11 cellular contexts compared by ENCODE assay signal in the genomic region with DNA sequence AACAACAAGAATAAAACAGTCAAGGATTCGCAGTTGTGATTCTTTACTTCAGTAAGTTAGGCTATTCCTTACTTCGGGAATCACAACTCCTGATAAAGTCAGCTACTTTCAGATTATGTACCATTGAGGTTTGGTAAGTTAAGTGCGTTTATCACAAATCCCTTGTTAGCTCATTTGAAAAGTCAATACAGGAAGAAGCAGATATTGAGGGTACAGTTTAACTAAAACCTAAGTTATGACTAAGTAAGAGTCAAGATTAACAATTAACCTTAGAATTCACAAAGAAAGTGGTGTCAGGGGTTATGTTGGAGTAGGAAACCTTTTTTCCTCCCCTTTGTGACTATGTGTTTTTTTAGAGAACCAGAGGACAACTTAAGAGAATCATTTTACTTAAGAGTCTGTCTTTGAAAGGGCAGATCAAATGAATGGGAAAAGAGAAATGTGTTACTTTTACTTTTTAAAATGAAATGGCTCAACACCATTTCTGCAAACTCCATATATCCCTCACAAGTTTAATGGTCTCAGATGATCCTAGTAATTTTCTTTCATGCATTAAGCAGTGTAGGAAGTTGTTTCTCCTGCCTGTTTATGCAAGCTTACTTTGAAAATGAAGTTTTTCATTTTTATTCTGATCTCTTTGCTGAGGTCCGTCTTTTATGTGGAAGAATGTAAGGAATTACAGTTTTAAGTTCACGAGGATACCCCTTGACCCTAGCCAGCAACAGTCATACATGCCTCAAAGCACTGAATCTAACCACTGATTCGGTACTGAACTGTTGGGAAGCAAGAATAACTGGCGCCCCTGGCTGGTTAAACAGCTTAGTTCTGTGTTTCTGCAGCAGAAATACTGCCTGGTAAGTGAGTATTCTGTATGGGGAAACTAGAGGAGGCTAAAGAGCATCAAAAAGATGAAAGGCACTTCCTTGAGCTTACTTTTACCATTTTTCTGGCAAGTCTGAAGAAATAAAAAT.
DNase-seq lines count a peak whose midpoint lies in the region; ATAC-seq and TF ChIP-seq lines count a peak whose summit lies in the region.
"Had no signal": no experiment of that assay in that cellular context is flagged by ENCODE, and none has a peak within 500 bp of the region (broad histone marks: within the 10 kb centered on the region; RNA-seq: fewer than 3 reads in every experiment).

No MANE protein-coding gene starts in this region.

- H4K20me1 ChIP-seq in hepatocyte (ENCODE audit: insufficient read depth, poor library complexity, severe bottlenecking): no peaks in the 10 kb centered on the region

- H3K9me3 ChIP-seq in hepatocyte (ENCODE audit: low read depth): no peaks in the 10 kb centered on the region

- peak; percentile 42 for DNase-seq in hepatocyte (ENCODE audit: low spot score)
- peak; percentile 37 for DNase-seq in smooth muscle cell of the brain vasculature (ENCODE audit: low read depth, low spot score)
- DNase-seq in SW 1271 (lab: John Stamatoyannopoulos, UW): no peak
- no peak for DNase-seq in dermis blood vessel endothelial cell
- DNase-seq in SHP77 treated with DMSO at 0.1 percent for 48 hours (lab: John Stamatoyannopoulos, UW): no peak
- DNase-seq in DMS153 treated with DMSO at 0.1 percent for 48 hours (lab: John Stamatoyannopoulos, UW; ENCODE audit: unreplicated experiment): no peak
- DNase-seq: activated CD4-positive, alpha-beta T cell treated with anti-CD3 and anti-CD28 coated beads, Interleukin-2, amount 50 U/mL, for 1 hour; activated naive CD8-positive, alpha-beta T cell treated with anti-CD3 and anti-CD28 coated beads, Interleukin-2, amount 50 U/mL, for 24 hours; NCI-H1417 treated with DMSO at 0.1 percent for 48 hours had no signal

- H3K27ac ChIP-seq in VCaP (no peak overlapping the region), hepatocyte (peak overlapping the region; percentile 18)

- no peaks in the 10 kb centered on the region for H3K36me3 ChIP-seq in hepatocyte (replicated peaks; ENCODE audit: insufficient read depth, low read depth)

- peaks cover 18% of the 10 kb centered on the region for H3K4me1 ChIP-seq in hepatocyte (ENCODE audit: insufficient read depth)

- H3K9me2 ChIP-seq in hepatocyte (replicated peaks; ENCODE audit: insufficient read depth): no peaks in the 10 kb centered on the region

- no peak overlapping the region for H3K4me3 ChIP-seq in hepatocyte

- ATAC-seq in GM21619 (IDR thresholded peaks at IDR 0.05; ENCODE audit: unreplicated experiment): peak; percentile 61
- ATAC-seq: activated naive CD8-positive, alpha-beta T cell treated with anti-CD3 and anti-CD28 coated beads, Interleukin-2, amount 50 U/mL, for 24 hours had no signal

- H3K79me2 ChIP-seq in hepatocyte: no peaks in the 10 kb centered on the region

- H3K27me3 ChIP-seq in hepatocyte: no peaks in the 10 kb centered on the region

- TF ChIP-seq CTCF in VCaP (conservative IDR thresholded peaks at IDR 0.05): peak; percentile 51
- peak; percentile 38 for TF ChIP-seq CTCF in hepatocyte (IDR thresholded peaks at IDR 0.05; ENCODE audit: poor library complexity)

- WGBS in hepatocyte (ENCODE audit: low lambda C conversion rate, missing lambda C conversion rate): 30% methylated on average over 7 of the region's 7 CpGs

- peak overlapping the region; percentile 50 for H3K4me2 ChIP-seq in hepatocyte

- no peak overlapping the region for H2AFZ ChIP-seq in hepatocyte

Comparison
In these comparisons a context has a peak if more than half of its experiments do, and no peak if none do; other contexts are left out.
1. DNase-seq: peak in hepatocyte (single experiment) and smooth muscle cell of the brain vasculature (single experiment); none in SW 1271 (0 of 2), dermis blood vessel endothelial cell (single experiment), SHP77 treated with DMSO at 0.1 percent for 48 hours (single experiment) and DMS153 treated with DMSO at 0.1 percent for 48 hours (single experiment).